9 cellular contexts compared by ENCODE assay signal in the genomic region with DNA sequence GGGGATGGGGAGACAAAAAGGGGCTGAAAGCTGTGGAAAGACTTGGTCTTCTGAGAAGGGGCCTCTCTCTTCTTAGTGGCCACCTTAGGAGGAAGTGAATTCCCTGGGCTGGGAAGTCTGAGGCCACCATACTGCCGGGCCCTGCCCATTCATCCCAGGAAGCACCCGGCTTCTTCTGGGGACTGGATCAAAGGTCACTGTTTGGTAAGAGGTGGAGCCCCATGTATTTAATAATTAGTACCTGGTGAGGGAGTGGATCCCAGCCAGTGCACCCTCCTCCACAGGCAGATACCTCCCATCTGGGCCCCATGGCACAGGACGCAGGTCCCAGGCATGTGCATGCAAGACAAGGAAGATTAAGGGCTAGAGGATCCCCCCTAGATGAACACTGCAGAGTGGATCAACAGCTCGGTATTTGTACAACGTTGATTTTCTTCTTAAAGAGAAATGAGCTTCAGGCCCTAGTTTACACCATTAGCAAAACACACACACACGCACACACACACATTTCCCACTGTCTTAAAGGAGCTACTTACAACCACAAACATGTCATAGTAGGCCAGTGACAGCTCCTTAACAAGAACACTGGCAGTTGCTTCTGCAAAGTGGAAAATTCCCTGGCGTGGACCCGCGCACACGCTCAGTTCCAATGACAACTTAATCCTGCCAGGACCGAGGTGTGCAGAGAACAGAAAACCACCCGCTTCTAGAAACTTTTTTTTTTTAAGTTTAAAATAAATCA.
DNase-seq lines count a peak whose midpoint lies in the region; ATAC-seq and TF ChIP-seq lines count a peak whose summit lies in the region.
"Had no signal": no experiment of that assay in that cellular context is flagged by ENCODE, and none has a peak within 500 bp of the region (broad histone marks: within the 10 kb centered on the region; RNA-seq: fewer than 3 reads in every experiment).

No MANE protein-coding gene starts in this region.

- H3K27ac ChIP-seq in cingulate gyrus (ENCODE audit: low read depth, low read length) = peak overlapping the region; percentile 65
- no peak overlapping the region for H3K27ac ChIP-seq in mesendoderm (ENCODE audit: low read depth, low read length)
- peak overlapping the region; percentile 62 to 84 (median 77) for H3K27ac ChIP-seq in transverse colon

- H3K9me3 ChIP-seq in transverse colon = no peaks in the 10 kb centered on the region
- H3K9me3 ChIP-seq: MG63 had no signal

- no peak overlapping the region for H2BK15ac ChIP-seq in mesendoderm (replicated peaks; ENCODE audit: low read depth)

- H3K4me2 ChIP-seq in mesendoderm (ENCODE audit: low read length) = no peak overlapping the region

- no peak overlapping the region for H3K9ac ChIP-seq in mesendoderm (ENCODE audit: low read length)

- H3K56ac ChIP-seq in mesendoderm (ENCODE audit: low read length) = no peak overlapping the region

- H3K4me3 Mint-ChIP-seq in activated T-cell treated with anti-CD3 and anti-CD28 coated beads, Interleukin-2, amount 50 U/mL, for 72 hours = no peak overlapping the region

- no peak for TF ChIP-seq EP300 in transverse colon (IDR thresholded peaks at IDR 0.05; ENCODE audit: low read depth)

- intact Hi-C loops in transverse colon (cut with DNase I; ENCODE audit: low total_unique reads) = no loop called here

- H4K8ac ChIP-seq in mesendoderm (ENCODE audit: low read depth, low read length) = no peak overlapping the region

- no peak overlapping the region for H3K4ac ChIP-seq in mesendoderm (ENCODE audit: low read depth, low read length)

- no peak for TF ChIP-seq POLR2A in transverse colon (IDR thresholded peaks at IDR 0.05)

- H4K5ac ChIP-seq in mesendoderm (ENCODE audit: low read length) = no peak overlapping the region

- peaks cover 86% of the 10 kb centered on the region for H3K79me2 ChIP-seq in mesendoderm (ENCODE audit: control insufficient read depth, insufficient read depth, low read length)

- H3K4me3 ChIP-seq in mesendoderm (ENCODE audit: low read length) (no peak overlapping the region), transverse colon (no peak overlapping the region)
- H3K4me3 ChIP-seq: MG63 had no signal

- no peak overlapping the region for H2AK5ac ChIP-seq in mesendoderm (ENCODE audit: low read length)

- no peak for DNase-seq in activated T-cell treated with anti-CD3 and anti-CD28 coated beads, Interleukin-2, amount 50 U/mL, for 72 hours
- no peak for DNase-seq in activated T-cell treated with anti-CD3 and anti-CD28 coated beads, Interleukin-2, amount 50 U/mL, for 48 hours
- no peak for DNase-seq in mesendoderm
- no peak for DNase-seq in transverse colon
- DNase-seq in stimulated activated CD8-positive, alpha-beta memory T cell treated with anti-CD3 and anti-CD28 coated beads, Interleukin-4, amount 100 ng/mL, for 48 hours = no peak
- DNase-seq in AG20443 (ENCODE audit: low spot score) = no peak
- DNase-seq in omental fat pad (ENCODE audit: low spot score) = no peak
- DNase-seq: MG63 had no signal

- H3K4me1 ChIP-seq in mesendoderm (ENCODE audit: control insufficient read depth, low read depth, low read length) = peaks cover 27% of the 10 kb centered on the region
- peaks cover 47 to 79% (median 64%) of the 10 kb centered on the region in 4 donors for H3K4me1 ChIP-seq in transverse colon

- H3K27me3 ChIP-seq in mesendoderm (ENCODE audit: insufficient read depth, low read length, poor library complexity) = no peaks in the 10 kb centered on the region
- H3K27me3 ChIP-seq in transverse colon = no peaks in the 10 kb centered on the region
- H3K27me3 ChIP-seq: MG63 had no signal

- peaks cover 70% of the 10 kb centered on the region for H3K4me1 Mint-ChIP-seq in activated T-cell treated with anti-CD3 and anti-CD28 coated beads, Interleukin-2, amount 50 U/mL, for 72 hours (ENCODE audit: low read depth)

- H3K36me3 ChIP-seq in mesendoderm (ENCODE audit: control insufficient read depth, insufficient read depth, low read length) (no peaks in the 10 kb centered on the region), transverse colon (no peaks in the 10 kb centered on the region)
- H3K36me3 ChIP-seq: MG63 had no signal

- in situ Hi-C loops in transverse colon (cut with MboI; ENCODE audit: low pct_ligation_motif_present in 1 of 4, low pct_unique_long_range_greater_than_20kb in 1 of 4, low sequenced_read_pairs in 3 of 4) = no loop called here

- H3K27ac Mint-ChIP-seq in activated T-cell treated with anti-CD3 and anti-CD28 coated beads, Interleukin-2, amount 50 U/mL, for 72 hours = peak overlapping the region; percentile 27

- H3K9me3 Mint-ChIP-seq in activated T-cell treated with anti-CD3 and anti-CD28 coated beads, Interleukin-2, amount 50 U/mL, for 72 hours = no peaks in the 10 kb centered on the region

- H3K23ac ChIP-seq in mesendoderm (ENCODE audit: low read length) = peak overlapping the region; percentile 3

- peaks cover 62% of the 10 kb centered on the region for H3K79me1 ChIP-seq in mesendoderm (ENCODE audit: low read length)

- H2BK120ac ChIP-seq in mesendoderm (ENCODE audit: low read depth, low read length) = no peak overlapping the region

- no peak for ATAC-seq in activated T-cell treated with anti-CD3 and anti-CD28 coated beads, Interleukin-2, amount 50 U/mL, for 72 hours (replicated peaks in 1 of 2)
- ATAC-seq in omental fat pad (ENCODE audit: low FRiP score) = no peak

- H3K18ac ChIP-seq in mesendoderm (ENCODE audit: low read length) = no peak overlapping the region

- no peak overlapping the region for H2BK5ac ChIP-seq in mesendoderm (ENCODE audit: low read length)

- no peak for TF ChIP-seq CTCF in transverse colon (IDR thresholded peaks at IDR 0.05)
- no peak for TF ChIP-seq CTCF in omental fat pad (IDR thresholded peaks at IDR 0.05)

- H3K36me3 Mint-ChIP-seq in activated T-cell treated with anti-CD3 and anti-CD28 coated beads, Interleukin-2, amount 50 U/mL, for 72 hours (ENCODE audit: insufficient read depth in 2 of 2) = no peaks in the 10 kb centered on the region

- WGBS in mesendoderm (ENCODE audit: extremely low coverage, insufficient coverage, low lambda C conversion rate) = no CpG with 5 or more reads among the region's 12 CpGs
- WGBS in transverse colon (ENCODE audit: low coverage in 1 of 2), 2 donors = 58% methylated on average over 12 of the region's 12 CpGs; no CpG with 5 or more reads in 1 of the 2 donors

- no peaks in the 10 kb centered on the region for H3K27me3 Mint-ChIP-seq in activated T-cell treated with anti-CD3 and anti-CD28 coated beads, Interleukin-2, amount 50 U/mL, for 72 hours (ENCODE audit: low read depth)
